11 cellular contexts compared by ENCODE assay signal in the genomic region with DNA sequence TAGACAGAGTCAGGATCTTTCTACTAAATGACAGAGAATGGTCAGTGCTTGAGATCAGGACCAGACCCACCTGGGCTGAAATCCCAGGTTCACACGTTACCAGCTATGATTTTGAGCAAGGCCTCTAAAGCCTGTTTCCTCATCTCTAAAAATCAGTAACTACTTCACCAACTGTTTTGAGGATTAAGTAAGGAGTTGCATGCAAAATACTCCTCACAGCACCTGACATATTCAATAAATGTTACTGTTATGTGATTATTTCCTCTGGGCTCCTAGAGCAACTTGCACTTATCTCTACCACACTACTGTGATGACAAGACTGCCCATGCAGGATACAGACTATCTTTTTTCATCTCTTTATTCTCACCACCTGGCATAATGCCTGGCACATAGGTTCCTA. TPM values are rescaled to one million over a fixed set of nuclear protein-coding genes. Genes with fewer than 3 reads are reported as not detected.
DNase-seq lines count a peak whose midpoint lies in the region; ATAC-seq and TF ChIP-seq lines count a peak whose summit lies in the region.
"Had no signal": no experiment of that assay in that cellular context is flagged by ENCODE, and none has a peak within 500 bp of the region (broad histone marks: within the 10 kb centered on the region; RNA-seq: fewer than 3 reads in every experiment).

No MANE protein-coding gene starts in this region.

- H3K4me1 ChIP-seq in CD8-positive, alpha-beta memory T cell (ENCODE audit: insufficient read depth, low read length) = peaks cover 10% of the 10 kb centered on the region
- peaks cover 66% of the 10 kb centered on the region for H3K4me1 ChIP-seq in Loucy (ENCODE audit: insufficient read depth, low read length, poor library complexity, severe bottlenecking)
- H3K4me1 ChIP-seq: parathyroid adenoma had no signal

- H3K36me3 Mint-ChIP-seq in CD8-positive, alpha-beta memory T cell = peaks cover 0 to 2% (median 0%) of the 10 kb centered on the region in 3 donors

- CTCF ChIA-PET in CD8-positive, alpha-beta memory T cell (lab: Charles Lee) = interaction anchor here (0.9 to 1.4 kb wide), 2 partner anchors 45 to 105 kb away, joined by 3 to 4 read pairs; no protein-coding TSS in a partner anchor

- H3F3A ChIP-seq in Loucy (ENCODE audit: low read depth) = no peaks in the 10 kb centered on the region
- H3F3A ChIP-seq in neural cell (ENCODE audit: insufficient read depth, low read length, poor library complexity, severe bottlenecking) = no peaks in the 10 kb centered on the region

- peak overlapping the region; percentile 96 for H3K4me2 ChIP-seq in Loucy (ENCODE audit: low read depth, low read length, poor library complexity, severe bottlenecking)
- peak overlapping the region; percentile 42 for H3K4me2 ChIP-seq in neural cell (ENCODE audit: low read length)

- no peaks in the 10 kb centered on the region for H3K9me3 ChIP-seq in CD8-positive, alpha-beta memory T cell (ENCODE audit: low read length)
- H3K9me3 ChIP-seq in Loucy (ENCODE audit: insufficient read depth, low read depth, low read length) = no peaks in the 10 kb centered on the region
- H3K9me3 ChIP-seq in neural cell (ENCODE audit: low read length) = no peaks in the 10 kb centered on the region
- H3K9me3 ChIP-seq: colonic mucosa had no signal

- peaks cover 0 to 1% of the 10 kb centered on the region in 2 donors for H3K27me3 Mint-ChIP-seq in CD8-positive, alpha-beta memory T cell

- in situ Hi-C loops in astrocyte of the cerebellum (cut with HindIII; ENCODE audit: low sequenced_read_pairs) = no loop called here

- H3K4me3 Mint-ChIP-seq in CD8-positive, alpha-beta memory T cell = peak overlapping the region in 6 of 7 donors; percentile 17 to 56 (median 30)

- H3K9ac ChIP-seq in Loucy (ENCODE audit: low read depth, low read length, poor library complexity, severe bottlenecking) (peak overlapping the region; percentile 91), neural cell (ENCODE audit: low read length) (no peak overlapping the region)
- H3K9ac ChIP-seq: parathyroid adenoma had no signal

- H3K27ac ChIP-seq in CD8-positive, alpha-beta memory T cell (ENCODE audit: low read depth, low read length) = no peak overlapping the region
- H3K27ac ChIP-seq in neural cell (ENCODE audit: low read length) = no peak overlapping the region
- H3K27ac ChIP-seq: colonic mucosa, parathyroid adenoma had no signal

- peaks cover 62% of the 10 kb centered on the region for H3K79me2 ChIP-seq in Loucy (ENCODE audit: insufficient read depth, low read length)
- H3K79me2 ChIP-seq in neural cell (replicated peaks; ENCODE audit: insufficient read depth, low read length) = peaks cover 62% of the 10 kb centered on the region
- H3K79me2 ChIP-seq: parathyroid adenoma had no signal

- TF ChIP-seq RAD21 in neural cell (conservative IDR thresholded peaks at IDR 0.05) = no peak

- H3K4me1 Mint-ChIP-seq in CD8-positive, alpha-beta memory T cell = peaks cover 40 to 56% (median 46%) of the 10 kb centered on the region in 3 donors

- H3K27ac Mint-ChIP-seq in CD8-positive, alpha-beta memory T cell = peak overlapping the region in 1 of 8 donors; percentile 12

- POLR2A ChIA-PET in CD8-positive, alpha-beta memory T cell (lab: Charles Lee) = no interaction called here

- TF ChIP-seq CTCF in Loucy (conservative IDR thresholded peaks at IDR 0.05; ENCODE audit: low read length) (no peak), astrocyte of the cerebellum (IDR thresholded peaks at IDR 0.05; ENCODE audit: low read depth, low read length, missing control alignments) (no peak), neural cell (IDR thresholded peaks at IDR 0.05; ENCODE audit: poor library complexity, severe bottlenecking) (no peak)

- H4K20me1 ChIP-seq in Loucy (ENCODE audit: insufficient read depth, low read length, poor library complexity, severe bottlenecking) = no peaks in the 10 kb centered on the region
- H4K20me1 ChIP-seq in neural cell (ENCODE audit: insufficient read depth) = no peaks in the 10 kb centered on the region

- H3K9me2 ChIP-seq in Loucy (replicated peaks; ENCODE audit: low read depth, low read length) = no peaks in the 10 kb centered on the region
- H3K9me2 ChIP-seq in neural cell (ENCODE audit: insufficient read depth, low read length) = no peaks in the 10 kb centered on the region

- TF ChIP-seq EP300 in neural cell (conservative IDR thresholded peaks at IDR 0.05; ENCODE audit: poor library complexity, severe bottlenecking) = no peak

- no peak overlapping the region for H2AFZ ChIP-seq in Loucy (ENCODE audit: low read length)
- H2AFZ ChIP-seq in neural cell (ENCODE audit: low read depth, low read length) = no peak overlapping the region
- H2AFZ ChIP-seq: parathyroid adenoma had no signal

- H3K27me3 ChIP-seq in CD8-positive, alpha-beta memory T cell (ENCODE audit: insufficient read depth, low read length, poor library complexity, severe bottlenecking) = no peaks in the 10 kb centered on the region
- H3K27me3 ChIP-seq in Loucy (ENCODE audit: insufficient read depth, low read length, poor library complexity, severe bottlenecking) (no peaks in the 10 kb centered on the region), neural cell (ENCODE audit: insufficient read depth, low read depth, low read length) (no peaks in the 10 kb centered on the region)
- H3K27me3 ChIP-seq: colonic mucosa had no signal

- H3K4me3 ChIP-seq in CD8-positive, alpha-beta memory T cell (ENCODE audit: low read length) = no peak overlapping the region
- H3K4me3 ChIP-seq in Loucy (ENCODE audit: low read length, poor library complexity, severe bottlenecking) (peak overlapping the region; percentile 97), astrocyte of the cerebellum (ENCODE audit: low read depth, low read length) (peak overlapping the region; percentile 84), neural cell (ENCODE audit: low read length) (peak overlapping the region; percentile 88)
- H3K4me3 ChIP-seq: colonic mucosa had no signal

- no peaks in the 10 kb centered on the region for H3K9me3 Mint-ChIP-seq in CD8-positive, alpha-beta memory T cell

- ATAC-seq in HG03354 (IDR thresholded peaks at IDR 0.05; ENCODE audit: poor library complexity, severe bottlenecking, unreplicated experiment) = no peak
- ATAC-seq in HG02798 (IDR thresholded peaks at IDR 0.05; ENCODE audit: poor library complexity, unreplicated experiment) = no peak

- DNase-seq in CD8-positive, alpha-beta memory T cell = no peak
- no peak for DNase-seq in astrocyte of the cerebellum (ENCODE audit: low read depth)
- no peak for DNase-seq in EL
- no peak for DNase-seq in NCI-H2081 treated with DMSO at 0.1 percent for 48 hours (lab: John Stamatoyannopoulos, UW)
- DNase-seq: colonic mucosa, NCI-H2171 treated with DMSO at 0.1 percent for 48 hours had no signal

- no peaks in the 10 kb centered on the region for H3K36me3 ChIP-seq in CD8-positive, alpha-beta memory T cell (ENCODE audit: insufficient read depth, low read length)
- H3K36me3 ChIP-seq in Loucy (ENCODE audit: insufficient read depth, low read length) (no peaks in the 10 kb centered on the region), neural cell (ENCODE audit: insufficient read depth, low read length) (no peaks in the 10 kb centered on the region)
- H3K36me3 ChIP-seq: colonic mucosa had no signal

TF ChIP-seq in neural cell, 6 proteins besides CTCF, POLR2A, EP300 and RAD21:
- TF ChIP-seq SMC3 (conservative IDR thresholded peaks at IDR 0.05; ENCODE audit: poor library complexity) (no peak), REST (IDR thresholded peaks at IDR 0.05; ENCODE audit: borderline replicate concordance) (no peak), POLR2AphosphoS5 (IDR thresholded peaks at IDR 0.05) (no peak), MXI1 (conservative IDR thresholded peaks at IDR 0.05; ENCODE audit: poor library complexity, severe bottlenecking) (no peak), TAF1 (IDR thresholded peaks at IDR 0.05; ENCODE audit: low read depth) (no peak), EZH2 (IDR thresholded peaks at IDR 0.05; ENCODE audit: borderline replicate concordance, insufficient read depth, low read length, poor library complexity, severe bottlenecking) (no peak)

RNA-seq across cellular contexts. Expression of gene KATNAL1, which starts 1.9 kb away (rescaled TPM):
- total RNA-seq in CD8-positive, alpha-beta memory T cell = 10 to 100 TPM; 11.0 to 16.5 TPM
- polyA plus RNA-seq in CD8-positive, alpha-beta memory T cell = 5.6 TPM
- 21.9 and 24.9 TPM in 2 replicates for polyA plus RNA-seq in neural cell
- 57.7 and 76.3 TPM in 2 replicates for polyA minus RNA-seq in neural cell
